Comparison of ENCODE assay signal across 24 cellular contexts in the genomic region with DNA sequence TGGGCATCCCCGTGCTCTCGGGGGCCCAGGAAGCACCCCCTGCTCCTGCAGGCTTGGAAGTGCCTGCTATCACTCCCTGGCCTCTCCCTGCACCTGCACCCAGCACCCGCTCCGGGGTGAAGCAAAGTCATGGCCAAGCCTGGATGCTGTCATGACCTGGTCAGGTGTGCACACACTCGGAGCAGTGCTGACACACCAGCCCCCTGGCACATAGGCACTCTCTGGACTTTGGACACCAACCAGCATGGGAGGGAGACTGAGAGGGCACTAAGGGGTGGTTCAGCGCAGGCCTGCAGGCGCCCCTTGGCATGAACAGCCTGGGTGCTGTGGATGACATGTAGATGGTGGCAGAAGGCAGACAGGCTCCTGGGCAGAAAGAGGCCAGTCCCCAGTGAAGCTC.
DNase-seq lines count a peak whose midpoint lies in the region; ATAC-seq, FAIRE-seq and TF ChIP-seq lines count a peak whose summit lies in the region.
"Had no signal": no experiment of that assay in that cellular context is flagged by ENCODE, and none has a peak within 500 bp of the region (broad histone marks: within the 10 kb centered on the region; RNA-seq: fewer than 3 reads in every experiment).

No MANE protein-coding gene starts in this region.

- DNase-seq in CD14-positive monocyte (ENCODE audit: low spot score) (peak; percentile 40), HepG2 (ENCODE audit: low spot score) (no peak), neuronal stem cell (ENCODE audit: low spot score) (no peak), mesothelial cell of epicardium (ENCODE audit: low spot score in 2 of 2, unreplicated experiment in 2 of 2) (no peak), SK-N-DZ (ENCODE audit: low spot score) (no peak)
- DNase-seq in stimulated activated naive CD8-positive, alpha-beta T cell treated with anti-CD3 and anti-CD28 coated beads, Interleukin-15, Interleukin-2, amounts not matched to agents 100 U/mL and 50 U/mL, for 24 hours = no peak
- DNase-seq in stimulated activated CD4-positive, alpha-beta T cell treated with anti-CD3 and anti-CD28 coated beads, Interleukin-2, amount 100 ng/mL, for 24 hours = no peak
- no peak for DNase-seq in naive thymus-derived CD4-positive, alpha-beta T cell
- DNase-seq: DMS53; H7; NCI-H1048; NCI-H1417 treated with DMSO at 0.1 percent for 48 hours; NCI-H1694 treated with DMSO at 0.1 percent for 48 hours; NCI-H2081 treated with DMSO at 0.1 percent for 48 hours; NCI-H2171 treated with DMSO at 0.1 percent for 48 hours; NCI-H524 treated with DMSO at 0.1 percent for 48 hours; NCI-H82; NK-92 treated with Interleukin-12 subunit alpha and Interleukin-12 subunit beta, amount 100 ng/mL, for 24 hours; PC-9; SJCRH30 had no signal

- H3K27me3 Mint-ChIP-seq in CD14-positive monocyte (ENCODE audit: low read depth in 3 of 3) (peaks cover 2 to 5% (median 4%) of the 10 kb centered on the region in 3 donors), mesothelial cell of epicardium (ENCODE audit: low read depth) (no peaks in the 10 kb centered on the region)
- H3K27me3 Mint-ChIP-seq in naive thymus-derived CD4-positive, alpha-beta T cell = peaks cover 12 to 45% (median 24%) of the 10 kb centered on the region in 5 donors

- TF ChIP-seq POLR2A in HepG2 (IDR thresholded peaks at IDR 0.05; ENCODE audit: insufficient read depth in 1 of 2, low read depth in 2 of 2, low read length in 2 of 2) = no peak

- H3K18ac ChIP-seq in neuronal stem cell (ENCODE audit: low read length) = peak overlapping the region; percentile 74

- H3K36me3 Mint-ChIP-seq in CD14-positive monocyte = no peaks in the 10 kb centered on the region
- H3K36me3 Mint-ChIP-seq in mesothelial cell of epicardium = peaks cover 5% of the 10 kb centered on the region
- no peaks in the 10 kb centered on the region for H3K36me3 Mint-ChIP-seq in naive thymus-derived CD4-positive, alpha-beta T cell

- no peak overlapping the region for H2BK120ac ChIP-seq in neuronal stem cell (ENCODE audit: low read depth, low read length)

- no peak overlapping the region for H3K4me2 ChIP-seq in HepG2 (ENCODE audit: low read depth, low read length)
- H3K4me2 ChIP-seq in neuronal stem cell (ENCODE audit: insufficient read depth, low read length, poor library complexity, severe bottlenecking) = no peak overlapping the region
- H3K4me2 ChIP-seq: PC-9 had no signal

- H3K4me1 ChIP-seq in HepG2 (ENCODE audit: insufficient read depth, low read length) (no peaks in the 10 kb centered on the region), neuronal stem cell (ENCODE audit: control insufficient read depth in 2 of 2, insufficient read depth in 1 of 2, low read depth in 1 of 2, low read length in 2 of 2) (no peaks in the 10 kb centered on the region)
- no peaks in the 10 kb centered on the region for H3K4me1 ChIP-seq in naive thymus-derived CD4-positive, alpha-beta T cell (ENCODE audit: control insufficient read depth in 2 of 2, insufficient read depth in 2 of 2, low read length in 2 of 2)

- peak overlapping the region; percentile 65 for H3K14ac ChIP-seq in neuronal stem cell (ENCODE audit: low read length)

- H2BK15ac ChIP-seq in neuronal stem cell (ENCODE audit: low read length) = no peak overlapping the region

- H3K4me3 ChIP-seq in HepG2 (replicated peaks in 1 of 3; ENCODE audit: insufficient read depth in 1 of 3, low read depth in 2 of 3, low read length in 3 of 3) (no peak overlapping the region), neuronal stem cell (ENCODE audit: low read length in 2 of 2) (no peak overlapping the region)
- H3K4me3 ChIP-seq in naive thymus-derived CD4-positive, alpha-beta T cell (ENCODE audit: low read length) = no peak overlapping the region
- H3K4me3 ChIP-seq: PC-9, SJCRH30 had no signal

- WGBS in HepG2 (ENCODE audit: low lambda C conversion rate) = no CpG with 5 or more reads among the region's 7 CpGs
- WGBS in neuronal stem cell (ENCODE audit: extremely low coverage in 2 of 2, insufficient read length in 2 of 2, insufficient replicate concordance in 1 of 2), 2 donors = no CpG with 5 or more reads among the region's 7 CpGs

- no peaks in the 10 kb centered on the region for H3K9me3 ChIP-seq in HepG2 (ENCODE audit: low read length)
- peaks cover 0 to 3% of the 10 kb centered on the region in 2 donors for H3K9me3 ChIP-seq in neuronal stem cell (replicated peaks in 1 of 2; ENCODE audit: control insufficient read depth in 2 of 2, insufficient read depth in 1 of 2, low read depth in 1 of 2, low read length in 2 of 2)
- no peaks in the 10 kb centered on the region for H3K9me3 ChIP-seq in naive thymus-derived CD4-positive, alpha-beta T cell (ENCODE audit: control insufficient read depth in 2 of 3, low read length in 3 of 3)
- H3K9me3 ChIP-seq: SJCRH30 had no signal

- no peak for TF ChIP-seq RAD21 in HepG2 (CRISPR knock-in tag; IDR thresholded peaks at IDR 0.05)

- peak overlapping the region; percentile 23 for H4K8ac ChIP-seq in neuronal stem cell (ENCODE audit: low read depth, low read length)

- no peak overlapping the region for H2AFZ ChIP-seq in HepG2 (ENCODE audit: low read length)
- no peak overlapping the region for H2AFZ ChIP-seq in neuronal stem cell (ENCODE audit: low read length)
- H2AFZ ChIP-seq: PC-9 had no signal

- no peak overlapping the region for H3K4ac ChIP-seq in neuronal stem cell (ENCODE audit: low read length)

- peaks cover 5% of the 10 kb centered on the region for H3K4me1 Mint-ChIP-seq in CD14-positive monocyte
- H3K4me1 Mint-ChIP-seq in mesothelial cell of epicardium = peaks cover 23% of the 10 kb centered on the region
- peaks cover 0 to 6% (median 2%) of the 10 kb centered on the region in 7 donors for H3K4me1 Mint-ChIP-seq in naive thymus-derived CD4-positive, alpha-beta T cell

- no peaks in the 10 kb centered on the region for H3K79me1 ChIP-seq in neuronal stem cell (ENCODE audit: low read depth, low read length)

- no TSS peak for BruUV-seq in HepG2 (replicated peaks; lab: Mats Ljungman, UMichigan)

- no peaks in the 10 kb centered on the region for H3K36me3 ChIP-seq in HepG2 (replicated peaks in 1 of 2; ENCODE audit: control insufficient read depth in 1 of 2, insufficient read depth in 2 of 2, low read length in 2 of 2)
- H3K36me3 ChIP-seq in neuronal stem cell (replicated peaks in 1 of 2; ENCODE audit: control insufficient read depth in 2 of 2, insufficient read depth in 2 of 2, low read length in 2 of 2) = no peaks in the 10 kb centered on the region
- H3K36me3 ChIP-seq in naive thymus-derived CD4-positive, alpha-beta T cell (ENCODE audit: control insufficient read depth in 2 of 3, insufficient read depth in 3 of 3, low read length in 3 of 3) = no peaks in the 10 kb centered on the region

- H3K23ac ChIP-seq in neuronal stem cell (ENCODE audit: low read depth, low read length, poor library complexity) = peak overlapping the region; percentile 61

- intact Hi-C loops in CD14-positive monocyte (cut with micrococcal nuclease) (no loop called here), HepG2 (cut with micrococcal nuclease; ENCODE audit: unreplicated experiment) (no loop called here)
- intact Hi-C loops in naive thymus-derived CD4-positive, alpha-beta T cell (cut with micrococcal nuclease) = loop anchor here (2.0 to 10.0 kb wide), 2 partner anchors 303 to 307 kb away; no protein-coding TSS in a partner anchor

- H3K9me3 Mint-ChIP-seq in CD14-positive monocyte (peaks cover 0 to 2% (median 0%) of the 10 kb centered on the region in 7 donors), mesothelial cell of epicardium (no peaks in the 10 kb centered on the region)
- peaks cover 0 to 2% (median 0%) of the 10 kb centered on the region in 11 donors for H3K9me3 Mint-ChIP-seq in naive thymus-derived CD4-positive, alpha-beta T cell

- no peaks in the 10 kb centered on the region for H3K79me2 ChIP-seq in HepG2 (ENCODE audit: insufficient read depth, low read length)

- no peak overlapping the region for H3K27ac Mint-ChIP-seq in CD14-positive monocyte
- no peak overlapping the region for H3K27ac Mint-ChIP-seq in mesothelial cell of epicardium
- no peak overlapping the region for H3K27ac Mint-ChIP-seq in naive thymus-derived CD4-positive, alpha-beta T cell
- H3K27ac Mint-ChIP-seq: B cell had no signal

- no peak for FAIRE-seq in HepG2 (lab: Jason Lieb, UNC)

- TF ChIP-seq EP300 in HepG2 (IDR thresholded peaks at IDR 0.05; ENCODE audit: low read depth in 2 of 2, low read length in 2 of 2) = no peak
- no peak for TF ChIP-seq EP300 in HepG2 (CRISPR knock-in tag; IDR thresholded peaks at IDR 0.05; ENCODE audit: borderline replicate concordance)

- peak overlapping the region; percentile 52 for H2BK12ac ChIP-seq in neuronal stem cell (ENCODE audit: low read length)

- TF ChIP-seq CTCF in CD14-positive monocyte (IDR thresholded peaks at IDR 0.05) (no peak), HepG2 (CRISPR knock-in tag; IDR thresholded peaks at IDR 0.05) (no peak), mesothelial cell of epicardium (IDR thresholded peaks at IDR 0.05; ENCODE audit: unreplicated experiment) (no peak)

- peak overlapping the region; percentile 59 for H2BK5ac ChIP-seq in neuronal stem cell (ENCODE audit: low read length)

- H4K20me1 ChIP-seq in HepG2 (ENCODE audit: insufficient read depth, low read length) = no peaks in the 10 kb centered on the region

- no peaks in the 10 kb centered on the region for H3K27me3 ChIP-seq in HepG2 (ENCODE audit: control insufficient read depth in 1 of 2, insufficient read depth in 2 of 2, low read length in 2 of 2)
- no peaks in the 10 kb centered on the region for H3K27me3 ChIP-seq in neuronal stem cell (ENCODE audit: control insufficient read depth in 3 of 3, insufficient read depth in 3 of 3, low read depth in 1 of 3, low read length in 3 of 3)
- H3K27me3 ChIP-seq in naive thymus-derived CD4-positive, alpha-beta T cell (ENCODE audit: control insufficient read depth in 2 of 2, insufficient read depth in 2 of 2, low read length in 2 of 2) = peaks cover 0 to 6% of the 10 kb centered on the region in 2 donors
- H3K27me3 ChIP-seq: SJCRH30 had no signal

- H3K4me3 Mint-ChIP-seq in CD14-positive monocyte (no peak overlapping the region), mesothelial cell of epicardium (no peak overlapping the region)
- no peak overlapping the region for H3K4me3 Mint-ChIP-seq in naive thymus-derived CD4-positive, alpha-beta T cell
- H3K4me3 Mint-ChIP-seq: B cell had no signal

- H4K91ac ChIP-seq in neuronal stem cell (ENCODE audit: low read depth, low read length, poor library complexity) = no peak overlapping the region

- in situ Hi-C loops in HepG2 (cut with HindIII; ENCODE audit: extremely low pct_ligation_motif_present, low pct_unique_long_range_greater_than_20kb) = loop anchor here (25.0 kb wide), 1 partner anchor 720 kb away; a partner anchor contains a TSS

- POLR2A ChIA-PET in HepG2 (lab: Yijun Ruan, JAX) = no interaction called here
- POLR2A ChIA-PET in naive thymus-derived CD4-positive, alpha-beta T cell (lab: Charles Lee) = no interaction called here

- peak; percentile 22; the same call in 2 of the 3 replicates for ATAC-seq in HepG2
- ATAC-seq in stimulated activated naive CD8-positive, alpha-beta T cell treated with anti-CD3 and anti-CD28 coated beads, Interleukin-15, Interleukin-2, amounts not matched to agents 100 U/mL and 50 U/mL, for 24 hours = peak; percentile 36
- no peak for ATAC-seq in naive thymus-derived CD4-positive, alpha-beta T cell
- ATAC-seq: Right ventricle myocardium inferior had no signal

- H2AK5ac ChIP-seq in neuronal stem cell (ENCODE audit: low read depth, low read length) = peak overlapping the region; percentile 90

- H3K27ac ChIP-seq in HepG2 (ENCODE audit: extremely low read length, insufficient read depth, low read length) (no peak overlapping the region), neuronal stem cell (replicated peaks; ENCODE audit: low read length) (no peak overlapping the region)
- no peak overlapping the region for H3K27ac ChIP-seq in naive thymus-derived CD4-positive, alpha-beta T cell (ENCODE audit: low read depth, low read length)
- H3K27ac ChIP-seq: 22Rv1, HL-60, PC-9, SJCRH30 had no signal

- H3K9ac ChIP-seq in HepG2 (ENCODE audit: insufficient read depth, low read depth, low read length) (no peak overlapping the region), neuronal stem cell (ENCODE audit: low read depth, low read length, poor library complexity) (no peak overlapping the region)

- CTCF ChIA-PET in HepG2 (lab: Yijun Ruan, JAX; ENCODE audit: low intra/inter-chr PET ratio, low total read pairs) = interaction anchor here (2.0 kb wide), 1 partner anchor 725 kb away, joined by 5 read pairs; no protein-coding TSS in a partner anchor
- CTCF ChIA-PET in naive thymus-derived CD4-positive, alpha-beta T cell (lab: Charles Lee) = no interaction called here

Comparison
In these comparisons a context has a peak if more than half of its experiments do, and no peak if none do; other contexts are left out.
1. intact Hi-C loops: an anchor here in naive thymus-derived CD4-positive, alpha-beta T cell (2.0 to 10.0 kb wide); none called in CD14-positive monocyte and HepG2.